Comparison of ENCODE assay signal across 8 cellular contexts in genomic region chr2:133886735-133887675, GRCh38.
DNase-seq lines count a peak whose midpoint lies in the region; ATAC-seq and TF ChIP-seq lines count a peak whose summit lies in the region.

No MANE protein-coding gene starts in this region.

- no peak for TF ChIP-seq EP300 in stomach (IDR thresholded peaks at IDR 0.05)

- H3K27me3 ChIP-seq in stomach: peaks cover 0 to 7% (median 0%) of the 10 kb centered on the region in 3 donors

- intact Hi-C loops in stomach (cut with DNase I; ENCODE audit: low total_unique reads): no loop called here

- H3K27ac Mint-ChIP-seq in activated CD8-positive, alpha-beta T cell treated with anti-CD3 and anti-CD28 coated beads, Interleukin-2, amount 10 ng/mL, durations not matched to agents 7 days and 5 days: no peak overlapping the region

- no peaks in the 10 kb centered on the region for H3K36me3 ChIP-seq in stomach

- 36 to 41% (median 38%) methylated on average over 19 of the region's 19 CpGs for WGBS in stomach, 5 donors

- H3K9me3 ChIP-seq in stomach: no peaks in the 10 kb centered on the region

- H3K27me3 Mint-ChIP-seq in activated CD8-positive, alpha-beta T cell treated with anti-CD3 and anti-CD28 coated beads, Interleukin-2, amount 10 ng/mL, durations not matched to agents 7 days and 5 days (ENCODE audit: low read depth): peaks cover 5% of the 10 kb centered on the region

- no peak overlapping the region for H3K4me3 Mint-ChIP-seq in activated CD8-positive, alpha-beta T cell treated with anti-CD3 and anti-CD28 coated beads, Interleukin-2, amount 10 ng/mL, durations not matched to agents 7 days and 5 days

- H3K4me1 ChIP-seq in stomach: peaks cover 8 to 15% (median 12%) of the 10 kb centered on the region in 4 donors

- TF ChIP-seq POLR2A in erythroblast (IDR thresholded peaks at IDR 0.05; ENCODE audit: low read length) (no peak), stomach (IDR thresholded peaks at IDR 0.05) (no peak)

- no peak overlapping the region for H3K27ac ChIP-seq in stomach

- POLR2A ChIA-PET in activated CD8-positive, alpha-beta T cell treated with anti-CD3 and anti-CD28 coated beads, Interleukin-2, amount 10 ng/mL, durations not matched to agents 7 days and 5 days (lab: Charles Lee): no interaction called here

- no peak overlapping the region for H3K4me3 ChIP-seq in stomach

- H3K4me1 Mint-ChIP-seq in activated CD8-positive, alpha-beta T cell treated with anti-CD3 and anti-CD28 coated beads, Interleukin-2, amount 10 ng/mL, durations not matched to agents 7 days and 5 days (ENCODE audit: low read depth): no peaks in the 10 kb centered on the region

- TF ChIP-seq CTCF in AG09319 (IDR thresholded peaks at IDR 0.05; ENCODE audit: low read depth, low read length) (peak; percentile 63), stomach (IDR thresholded peaks at IDR 0.05) (peak in 5 of 7 experiments; percentile 28 to 72 (median 56))

- peak; percentile 88 for ATAC-seq in GM18867 (IDR thresholded peaks at IDR 0.05; ENCODE audit: unreplicated experiment)
- peak; percentile 61 for ATAC-seq in HG03469 (IDR thresholded peaks at IDR 0.05; ENCODE audit: unreplicated experiment)
- ATAC-seq in activated CD8-positive, alpha-beta T cell treated with anti-CD3 and anti-CD28 coated beads, Interleukin-2, amount 10 ng/mL, durations not matched to agents 7 days and 5 days: peak; percentile 67

- no peaks in the 10 kb centered on the region for H3K9me3 Mint-ChIP-seq in activated CD8-positive, alpha-beta T cell treated with anti-CD3 and anti-CD28 coated beads, Interleukin-2, amount 10 ng/mL, durations not matched to agents 7 days and 5 days (ENCODE audit: insufficient read depth)

- CTCF ChIA-PET in activated CD8-positive, alpha-beta T cell treated with anti-CD3 and anti-CD28 coated beads, Interleukin-2, amount 10 ng/mL, durations not matched to agents 7 days and 5 days (lab: Charles Lee): interaction anchor here (0.6 to 2.9 kb wide), 18 partner anchors 9 to 564 kb away, joined by 3 to 18 read pairs (median 3); no protein-coding TSS in a partner anchor

- DNase-seq in AG09319 (ENCODE audit: extremely low read depth, low read depth) (peak; percentile 63), NCI-H748 (lab: John Stamatoyannopoulos, UW; ENCODE audit: unreplicated experiment) (peak; percentile 73), erythroblast (lab: John Stamatoyannopoulos, UW) (peak; percentile 14 to 44), myocyte (ENCODE audit: low read depth) (peak; percentile 73), stomach (peak; percentile 83)
- DNase-seq in activated CD8-positive, alpha-beta T cell treated with anti-CD3 and anti-CD28 coated beads, Interleukin-2, amount 10 ng/mL, durations not matched to agents 7 days and 5 days: peak; percentile 60

- H3K36me3 Mint-ChIP-seq in activated CD8-positive, alpha-beta T cell treated with anti-CD3 and anti-CD28 coated beads, Interleukin-2, amount 10 ng/mL, durations not matched to agents 7 days and 5 days (ENCODE audit: low read depth): no peaks in the 10 kb centered on the region

Comparison
In these comparisons a context has a peak if more than half of its experiments do, and no peak if none do; other contexts are left out.
1. DNase-seq: peak in every context shown above with its lines; median percentile 83 in stomach; 73 in NCI-H748; 73 in myocyte; 63 in AG09319; 60 in activated CD8-positive, alpha-beta T cell treated with anti-CD3 and anti-CD28 coated beads, Interleukin-2, amount 10 ng/mL, durations not matched to agents 7 days and 5 days; 29 in erythroblast.